Comparison of ENCODE assay signal across 14 cellular contexts in genomic region chr10:1094112-1095057, GRCh38. TPM values are rescaled to one million over a fixed set of nuclear protein-coding genes. Genes with fewer than 3 reads are reported as not detected.
DNase-seq lines count a peak whose midpoint lies in the region; ATAC-seq and TF ChIP-seq lines count a peak whose summit lies in the region.
"Had no signal": no experiment of that assay in that cellular context is flagged by ENCODE, and none has a peak within 500 bp of the region (broad histone marks: within the 10 kb centered on the region; RNA-seq: fewer than 3 reads in every experiment).

No MANE protein-coding gene starts in this region.

- H3K9me3 Mint-ChIP-seq in activated naive CD8-positive, alpha-beta T cell treated with anti-CD3 and anti-CD28 coated beads, Interleukin-2, amount 50 U/mL, for 24 hours, result no peaks in the 10 kb centered on the region
- H3K9me3 Mint-ChIP-seq: natural killer cell treated with Interleukin-12 subunit alpha and Interleukin-12 subunit beta and Interleukin-15 and Interleukin-18, amount 100 ng/mL, for 72 hours had no signal

- TF ChIP-seq CTCF in GM20000 (IDR thresholded peaks at IDR 0.05; ENCODE audit: extremely low read depth, missing control alignments) (no peak), tibial nerve (IDR thresholded peaks at IDR 0.05) (no peak), A673 (conservative IDR thresholded peaks at IDR 0.05; ENCODE audit: low read depth, low read length) (no peak)

- H3K36me3 Mint-ChIP-seq in activated naive CD8-positive, alpha-beta T cell treated with anti-CD3 and anti-CD28 coated beads, Interleukin-2, amount 50 U/mL, for 24 hours (ENCODE audit: low read depth), result peaks cover 20% of the 10 kb centered on the region

- H3K27ac ChIP-seq in tibial nerve (no peak overlapping the region), A673 (ENCODE audit: low read depth, low read length, poor library complexity, severe bottlenecking) (no peak overlapping the region)
- H3K27ac ChIP-seq: cardiac muscle cell, upper lobe of left lung had no signal

- peaks cover 5% of the 10 kb centered on the region for H3K4me1 Mint-ChIP-seq in activated naive CD8-positive, alpha-beta T cell treated with anti-CD3 and anti-CD28 coated beads, Interleukin-2, amount 50 U/mL, for 24 hours

- H3K27me3 ChIP-seq in tibial nerve (no peaks in the 10 kb centered on the region), A673 (replicated peaks; ENCODE audit: insufficient read depth, low read depth, low read length, poor library complexity) (no peaks in the 10 kb centered on the region)
- H3K27me3 ChIP-seq: cardiac muscle cell, upper lobe of left lung had no signal

- DNase-seq in GM20000 (ENCODE audit: low spot score) (peak; percentile 73), tibial nerve (ENCODE audit: low spot score in 2 of 2) (no peak), NCI-H748 treated with DMSO at 0.1 percent for 48 hours (lab: John Stamatoyannopoulos, UW) (no peak), A673 (ENCODE audit: low spot score) (no peak), cortex of kidney (lab: John Stamatoyannopoulos, UW) (no peak)
- peak; percentile 68 for DNase-seq in activated naive CD8-positive, alpha-beta T cell treated with anti-CD3 and anti-CD28 coated beads, Interleukin-2, amount 50 U/mL, for 24 hours
- DNase-seq in stimulated activated CD8-positive, alpha-beta memory T cell treated with anti-CD3 and anti-CD28 coated beads, Interleukin-15, amount 100 ng/mL, for 24 hours (ENCODE audit: low read depth), result peak; percentile 13
- DNase-seq: NCI-H345, SIG-M5, upper lobe of left lung had no signal

- H3K36me3 ChIP-seq in tibial nerve, result peaks cover 0 to 95% (median 0%) of the 10 kb centered on the region in 3 donors
- peaks cover 13% of the 10 kb centered on the region for H3K36me3 ChIP-seq in A673 (ENCODE audit: insufficient read depth, low read length, poor library complexity, severe bottlenecking)

- TF ChIP-seq EP300 in tibial nerve (IDR thresholded peaks at IDR 0.05), result no peak

- no peak overlapping the region for H3K4me3 ChIP-seq in tibial nerve
- H3K4me3 ChIP-seq in A673 (ENCODE audit: low read depth, low read length, poor library complexity, severe bottlenecking), result no peak overlapping the region
- H3K4me3 ChIP-seq: cardiac muscle cell, upper lobe of left lung had no signal

- CTCF ChIA-PET in A673 (lab: Charles Lee), result no interaction called here

- no peak overlapping the region for H3K27ac Mint-ChIP-seq in activated naive CD8-positive, alpha-beta T cell treated with anti-CD3 and anti-CD28 coated beads, Interleukin-2, amount 50 U/mL, for 24 hours
- H3K27ac Mint-ChIP-seq: natural killer cell treated with Interleukin-12 subunit alpha and Interleukin-12 subunit beta and Interleukin-15 and Interleukin-18, amount 100 ng/mL, for 72 hours had no signal

- TF ChIP-seq POLR2A in tibial nerve (IDR thresholded peaks at IDR 0.05), result no peak

- intact Hi-C loops in A673 (cut with micrococcal nuclease; ENCODE audit: unreplicated experiment), result no loop called here

- POLR2A ChIA-PET in A673 (lab: Charles Lee; ENCODE audit: low non-redundant PET), result no interaction called here

- H3K4me3 Mint-ChIP-seq in activated naive CD8-positive, alpha-beta T cell treated with anti-CD3 and anti-CD28 coated beads, Interleukin-2, amount 50 U/mL, for 24 hours, result no peak overlapping the region
- H3K4me3 Mint-ChIP-seq: natural killer cell treated with Interleukin-12 subunit alpha and Interleukin-12 subunit beta and Interleukin-15 and Interleukin-18, amount 100 ng/mL, for 72 hours had no signal

- H3K4me1 ChIP-seq in tibial nerve, result peaks cover 0 to 5% (median 0%) of the 10 kb centered on the region in 4 donors
- H3K4me1 ChIP-seq in A673 (ENCODE audit: insufficient read depth, low read length, poor library complexity, severe bottlenecking), result no peaks in the 10 kb centered on the region
- H3K4me1 ChIP-seq: Caco-2, upper lobe of left lung had no signal

- 95% methylated on average over 15 of the region's 15 CpGs for WGBS in tibial nerve, 2 donors

- H3K27me3 Mint-ChIP-seq in activated naive CD8-positive, alpha-beta T cell treated with anti-CD3 and anti-CD28 coated beads, Interleukin-2, amount 50 U/mL, for 24 hours, result no peaks in the 10 kb centered on the region
- H3K27me3 Mint-ChIP-seq: natural killer cell treated with Interleukin-12 subunit alpha and Interleukin-12 subunit beta and Interleukin-15 and Interleukin-18, amount 100 ng/mL, for 72 hours had no signal

- ATAC-seq in HG03045 (IDR thresholded peaks at IDR 0.05; ENCODE audit: unreplicated experiment), result peak; percentile 82
- peak; percentile 95 for ATAC-seq in activated naive CD8-positive, alpha-beta T cell treated with anti-CD3 and anti-CD28 coated beads, Interleukin-2, amount 50 U/mL, for 24 hours

- no peaks in the 10 kb centered on the region for H3K9me3 ChIP-seq in tibial nerve
- H3K9me3 ChIP-seq in A673 (ENCODE audit: low read depth, low read length, poor library complexity, severe bottlenecking), result no peaks in the 10 kb centered on the region
- H3K9me3 ChIP-seq: Caco-2, upper lobe of left lung had no signal

- no TSS peak for BruUV-seq in A673 (replicated peaks; lab: Mats Ljungman, UMichigan)

RNA-seq across cellular contexts. Expression of gene WDR37, which starts 38.2 kb away (rescaled TPM):
- total RNA-seq in tibial nerve (10 to 100 TPM in 3 of 4 donors, 1 to 10 TPM in 1; 9.6 to 14.4 (median 12.9) TPM), A673 (2021) (12.6 and 15.5 TPM in 2 replicates)

RNA-seq across cellular contexts. Expression of gene IDI1, which starts 45.5 kb away (rescaled TPM):
- total RNA-seq in tibial nerve (10 to 100 TPM; 25.5 to 41.0 (median 33.4) TPM), A673 (2021) (84.6 and 111 TPM in 2 replicates)

Comparison
In these comparisons a context has a peak if more than half of its experiments do, and no peak if none do; other contexts are left out.
1. DNase-seq: peak in GM20000 (single experiment), activated naive CD8-positive, alpha-beta T cell treated with anti-CD3 and anti-CD28 coated beads, Interleukin-2, amount 50 U/mL, for 24 hours (single experiment) and stimulated activated CD8-positive, alpha-beta memory T cell treated with anti-CD3 and anti-CD28 coated beads, Interleukin-15, amount 100 ng/mL, for 24 hours (single experiment); none in tibial nerve (0 of 2), NCI-H748 treated with DMSO at 0.1 percent for 48 hours (single experiment), A673 (single experiment) and cortex of kidney (single experiment).